In the genomic region with DNA sequence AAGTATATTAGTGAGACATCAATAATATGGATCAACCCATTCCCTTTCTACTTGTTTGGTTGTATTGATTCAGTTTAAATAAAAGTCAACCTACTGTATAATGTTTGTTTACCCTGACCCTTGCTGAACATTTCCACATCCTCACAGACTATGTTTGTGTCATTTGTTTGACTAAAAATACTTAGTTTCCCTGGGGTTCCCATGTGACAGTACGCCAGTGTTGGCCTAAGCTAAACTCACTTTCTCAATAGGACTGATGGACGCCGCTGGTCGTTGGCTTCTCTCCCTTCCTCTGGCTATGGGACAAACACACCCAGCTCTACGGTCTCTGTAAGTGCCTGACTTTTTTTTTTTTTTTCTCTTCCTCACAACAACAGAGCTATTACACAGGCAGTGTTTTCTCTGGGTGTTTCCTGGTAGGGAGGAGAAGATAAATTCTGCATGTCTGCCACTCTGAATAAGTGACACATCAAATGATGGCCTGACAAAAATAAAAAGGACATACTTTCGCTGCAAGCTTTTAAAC, we compare ENCODE assay signal across 8 cellular contexts.
DNase-seq lines count a peak whose midpoint lies in the region; ATAC-seq and TF ChIP-seq lines count a peak whose summit lies in the region.

No MANE protein-coding gene starts in this region.

- H3K27ac ChIP-seq in SK-N-SH (ENCODE audit: low read depth in 2 of 2, low read length in 1 of 2): peak overlapping the region in 1 of 2 experiments; percentile 58; a peak in 2 of 4 replicates

- CTCF ChIA-PET in SK-N-SH (lab: Yijun Ruan, JAX) (interaction anchor here (1.3 to 1.7 kb wide), 2 partner anchors 62 to 105 kb away, joined by 4 read pairs; no protein-coding TSS in a partner anchor), T-cell (lab: Charles Lee) (no interaction called here)

- H3K9ac ChIP-seq in SK-N-SH: no peak overlapping the region

- TF ChIP-seq EP300 in SK-N-SH (IDR thresholded peaks at IDR 0.05; ENCODE audit: borderline replicate concordance in 1 of 2, low read depth in 1 of 2, low read length in 1 of 2): no peak

- H4K20me1 ChIP-seq in SK-N-SH (ENCODE audit: insufficient read depth): no peaks in the 10 kb centered on the region

- TF ChIP-seq CTCF in SK-N-SH (IDR thresholded peaks at IDR 0.05) (no peak), nephron progenitor cell (IDR thresholded peaks at IDR 0.05) (no peak)

- peak overlapping the region; percentile 50; the same call in 1 of the 2 replicates for H2AFZ ChIP-seq in SK-N-SH (ENCODE audit: low read depth)

- H3K4me3 Mint-ChIP-seq in nephron progenitor cell (no peak overlapping the region), T-cell (no peak overlapping the region)

- H3K9me3 Mint-ChIP-seq in nephron progenitor cell (no peaks in the 10 kb centered on the region), T-cell (no peaks in the 10 kb centered on the region)

- no peaks in the 10 kb centered on the region for H3K79me2 ChIP-seq in SK-N-SH (ENCODE audit: insufficient read depth)

- H3K4me2 ChIP-seq in SK-N-SH: no peak overlapping the region

- ATAC-seq in SK-N-SH treated with all-trans-retinoic acid at 6 μM for 48 hours (no peak), HG03439 (IDR thresholded peaks at IDR 0.05; ENCODE audit: unreplicated experiment) (no peak), T-cell (replicated peaks in 1 of 4) (no peak)

- peaks cover 15% of the 10 kb centered on the region for H3K36me3 Mint-ChIP-seq in nephron progenitor cell (ENCODE audit: low read depth)
- H3K36me3 Mint-ChIP-seq in T-cell: peaks cover 54% of the 10 kb centered on the region

- no peak for DNase-seq in SK-N-SH
- peak; percentile 15 for DNase-seq in foreskin melanocyte
- no peak for DNase-seq in nephron progenitor cell
- no peak for DNase-seq in activated CD8-positive, alpha-beta memory T cell treated with anti-CD3 and anti-CD28 coated beads, Interleukin-2, amount 50 U/mL, for 4 hours
- DNase-seq in T-cell: no peak
- DNase-seq in NCI-H1436 (lab: John Stamatoyannopoulos, UW): no peak

- H3K4me1 Mint-ChIP-seq in nephron progenitor cell (peaks cover 47% of the 10 kb centered on the region), T-cell (peaks cover 0 to 9% (median 6%) of the 10 kb centered on the region in 3 donors)

- peaks cover 11 to 21% of the 10 kb centered on the region in 2 experiments; a peak in 3 of 4 replicates for H3K4me1 ChIP-seq in SK-N-SH (ENCODE audit: control insufficient read depth in 1 of 2, insufficient read depth in 2 of 2, low read depth in 1 of 2, low read length in 1 of 2)

- POLR2A ChIA-PET in SK-N-SH (lab: Yijun Ruan, JAX) (interaction anchor here (0.6 kb wide), 2 partner anchors 16 to 104 kb away, joined by 4 read pairs; no protein-coding TSS in a partner anchor), T-cell (lab: Charles Lee) (no interaction called here)

- no peaks in the 10 kb centered on the region for H3K36me3 ChIP-seq in SK-N-SH (replicated peaks in 1 of 2; ENCODE audit: control insufficient read depth in 1 of 2, insufficient read depth in 2 of 2, low read length in 1 of 2)

- H3K9me2 ChIP-seq in SK-N-SH: no peaks in the 10 kb centered on the region

- no peaks in the 10 kb centered on the region for H3K9me3 ChIP-seq in SK-N-SH

- H3K27me3 ChIP-seq in SK-N-SH (ENCODE audit: insufficient read depth): no peaks in the 10 kb centered on the region

- H3K4me3 ChIP-seq in SK-N-SH (ENCODE audit: low read depth in 2 of 2, low read length in 1 of 2): no peak overlapping the region

- WGBS in SK-N-SH (ENCODE audit: low lambda C conversion rate): 88% methylated on average over 6 of the region's 6 CpGs

- no peak for TF ChIP-seq RAD21 in SK-N-SH (IDR thresholded peaks at IDR 0.05; ENCODE audit: low read length)

- H3F3A ChIP-seq in SK-N-SH (replicated peaks; ENCODE audit: insufficient read depth): no peaks in the 10 kb centered on the region

- peak overlapping the region; percentile 98 for H3K27ac Mint-ChIP-seq in nephron progenitor cell
- no peak overlapping the region for H3K27ac Mint-ChIP-seq in T-cell

- H3K27me3 Mint-ChIP-seq in nephron progenitor cell (ENCODE audit: low read depth, poor library complexity) (no peaks in the 10 kb centered on the region), T-cell (no peaks in the 10 kb centered on the region)

TF ChIP-seq in SK-N-SH, 30 proteins besides CTCF, POLR2A, EP300 and RAD21:
- TF ChIP-seq FOSL2 (IDR thresholded peaks at IDR 0.05; ENCODE audit: borderline replicate concordance, low read depth): no peak
- TF ChIP-seq GATA2 (CRISPR knock-in tag; IDR thresholded peaks at IDR 0.05): no peak
- no peak for TF ChIP-seq SMC3 (IDR thresholded peaks at IDR 0.05; ENCODE audit: low read depth, low read length)

TF ChIP-seq in SK-N-SH treated with all-trans-retinoic acid at 6 μM for 48 hours, 23 proteins besides CTCF, POLR2A, EP300 and RAD21 (continues in another document):
- TF ChIP-seq ISL1 (CRISPR knock-in tag; IDR thresholded peaks at IDR 0.05) (no peak), ZNF8 (CRISPR knock-in tag; IDR thresholded peaks at IDR 0.05) (no peak), ZNF70 (CRISPR knock-in tag; IDR thresholded peaks at IDR 0.05) (no peak), ZC3H10 (CRISPR knock-in tag; IDR thresholded peaks at IDR 0.05) (no peak), GLIS3 (CRISPR knock-in tag; IDR thresholded peaks at IDR 0.05) (no peak), RARB (CRISPR knock-in tag; IDR thresholded peaks at IDR 0.05) (no peak), PPARA (CRISPR knock-in tag; IDR thresholded peaks at IDR 0.05; ENCODE audit: borderline replicate concordance) (no peak), OSR1 (CRISPR knock-in tag; IDR thresholded peaks at IDR 0.05) (no peak), TCF4 (CRISPR knock-in tag; IDR thresholded peaks at IDR 0.05; ENCODE audit: borderline replicate concordance) (no peak), TOX (CRISPR knock-in tag; IDR thresholded peaks at IDR 0.05; ENCODE audit: borderline replicate concordance) (no peak)
- TF ChIP-seq, protein P1, sequence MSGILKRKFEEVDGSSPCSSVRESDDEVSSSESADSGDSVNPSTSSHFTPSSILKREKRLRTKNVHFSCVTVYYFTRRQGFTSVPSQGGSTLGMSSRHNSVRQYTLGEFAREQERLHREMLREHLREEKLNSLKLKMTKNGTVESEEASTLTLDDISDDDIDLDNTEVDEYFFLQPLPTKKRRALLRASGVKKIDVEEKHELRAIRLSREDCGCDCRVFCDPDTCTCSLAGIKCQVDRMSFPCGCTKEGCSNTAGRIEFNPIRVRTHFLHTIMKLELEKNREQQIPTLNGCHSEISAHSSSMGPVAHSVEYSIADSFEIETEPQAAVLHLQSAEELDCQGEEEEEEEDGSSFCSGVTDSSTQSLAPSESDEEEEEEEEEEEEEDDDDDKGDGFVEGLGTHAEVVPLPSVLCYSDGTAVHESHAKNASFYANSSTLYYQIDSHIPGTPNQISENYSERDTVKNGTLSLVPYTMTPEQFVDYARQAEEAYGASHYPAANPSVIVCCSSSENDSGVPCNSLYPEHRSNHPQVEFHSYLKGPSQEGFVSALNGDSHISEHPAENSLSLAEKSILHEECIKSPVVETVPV (CRISPR knock-in tag; IDR thresholded peaks at IDR 0.05): no peak
- TF ChIP-seq, protein P2, sequence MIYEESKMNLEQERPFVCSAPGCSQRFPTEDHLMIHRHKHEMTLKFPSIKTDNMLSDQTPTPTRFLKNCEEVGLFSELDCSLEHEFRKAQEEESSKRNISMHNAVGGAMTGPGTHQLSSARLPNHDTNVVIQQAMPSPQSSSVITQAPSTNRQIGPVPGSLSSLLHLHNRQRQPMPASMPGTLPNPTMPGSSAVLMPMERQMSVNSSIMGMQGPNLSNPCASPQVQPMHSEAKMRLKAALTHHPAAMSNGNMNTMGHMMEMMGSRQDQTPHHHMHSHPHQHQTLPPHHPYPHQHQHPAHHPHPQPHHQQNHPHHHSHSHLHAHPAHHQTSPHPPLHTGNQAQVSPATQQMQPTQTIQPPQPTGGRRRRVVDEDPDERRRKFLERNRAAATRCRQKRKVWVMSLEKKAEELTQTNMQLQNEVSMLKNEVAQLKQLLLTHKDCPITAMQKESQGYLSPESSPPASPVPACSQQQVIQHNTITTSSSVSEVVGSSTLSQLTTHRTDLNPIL (CRISPR knock-in tag; IDR thresholded peaks at IDR 0.05; ENCODE audit: low read depth): no peak
- TF ChIP-seq, protein P3, sequence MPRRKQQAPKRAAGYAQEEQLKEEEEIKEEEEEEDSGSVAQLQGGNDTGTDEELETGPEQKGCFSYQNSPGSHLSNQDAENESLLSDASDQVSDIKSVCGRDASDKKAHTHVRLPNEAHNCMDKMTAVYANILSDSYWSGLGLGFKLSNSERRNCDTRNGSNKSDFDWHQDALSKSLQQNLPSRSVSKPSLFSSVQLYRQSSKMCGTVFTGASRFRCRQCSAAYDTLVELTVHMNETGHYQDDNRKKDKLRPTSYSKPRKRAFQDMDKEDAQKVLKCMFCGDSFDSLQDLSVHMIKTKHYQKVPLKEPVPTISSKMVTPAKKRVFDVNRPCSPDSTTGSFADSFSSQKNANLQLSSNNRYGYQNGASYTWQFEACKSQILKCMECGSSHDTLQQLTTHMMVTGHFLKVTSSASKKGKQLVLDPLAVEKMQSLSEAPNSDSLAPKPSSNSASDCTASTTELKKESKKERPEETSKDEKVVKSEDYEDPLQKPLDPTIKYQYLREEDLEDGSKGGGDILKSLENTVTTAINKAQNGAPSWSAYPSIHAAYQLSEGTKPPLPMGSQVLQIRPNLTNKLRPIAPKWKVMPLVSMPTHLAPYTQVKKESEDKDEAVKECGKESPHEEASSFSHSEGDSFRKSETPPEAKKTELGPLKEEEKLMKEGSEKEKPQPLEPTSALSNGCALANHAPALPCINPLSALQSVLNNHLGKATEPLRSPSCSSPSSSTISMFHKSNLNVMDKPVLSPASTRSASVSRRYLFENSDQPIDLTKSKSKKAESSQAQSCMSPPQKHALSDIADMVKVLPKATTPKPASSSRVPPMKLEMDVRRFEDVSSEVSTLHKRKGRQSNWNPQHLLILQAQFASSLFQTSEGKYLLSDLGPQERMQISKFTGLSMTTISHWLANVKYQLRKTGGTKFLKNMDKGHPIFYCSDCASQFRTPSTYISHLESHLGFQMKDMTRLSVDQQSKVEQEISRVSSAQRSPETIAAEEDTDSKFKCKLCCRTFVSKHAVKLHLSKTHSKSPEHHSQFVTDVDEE (CRISPR knock-in tag; IDR thresholded peaks at IDR 0.05): no peak
